Comparison of ENCODE assay signal across 10 cellular contexts in the genomic region with DNA sequence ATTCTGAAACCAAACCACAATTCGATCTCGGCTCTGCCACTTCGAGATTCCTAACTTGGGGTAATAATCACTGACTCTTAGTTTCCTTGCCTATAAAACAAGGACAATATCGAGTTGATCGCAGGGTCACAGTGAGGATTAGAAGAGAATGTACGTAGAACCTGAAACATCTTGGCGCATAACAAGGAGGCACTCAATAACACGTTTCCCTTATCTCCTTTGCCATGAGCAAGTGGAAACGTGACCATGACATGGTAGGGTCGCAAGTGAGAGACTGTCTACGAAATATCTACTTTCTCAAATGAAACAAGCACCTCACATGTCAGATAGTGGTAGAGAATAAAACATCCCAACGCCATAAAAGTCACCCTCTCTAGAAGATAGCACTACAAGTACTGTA. TPM values are rescaled to one million over a fixed set of nuclear protein-coding genes. Genes with fewer than 3 reads are reported as not detected.
A peak's percentile ranks its signal among the peaks of the same experiment; 100 is the strongest.
DNase-seq lines count a peak whose midpoint lies in the region; ATAC-seq, FAIRE-seq and TF ChIP-seq lines count a peak whose summit lies in the region.
"Had no signal": no experiment of that assay in that cellular context is flagged by ENCODE, and none has a peak within 500 bp of the region (broad histone marks: within the 10 kb centered on the region; RNA-seq: fewer than 3 reads in every experiment).

No MANE protein-coding gene starts in this region.

- H4K20me1 ChIP-seq in PC-9 (ENCODE audit: insufficient read depth), result no peaks in the 10 kb centered on the region

- no peak for TF ChIP-seq POLR2A in GM12891 (IDR thresholded peaks at IDR 0.05; ENCODE audit: low read depth, low read length)

- H3K4me3 ChIP-seq in PC-9, result no peak overlapping the region
- peak overlapping the region; percentile 76 for H3K4me3 ChIP-seq in endocrine pancreas (ENCODE audit: control insufficient read depth, insufficient read depth, low read length)
- H3K4me3 ChIP-seq: thyroid gland had no signal

- no peak for TF ChIP-seq CTCF in PC-9 (conservative IDR thresholded peaks at IDR 0.05)
- no peak for TF ChIP-seq CTCF in osteocyte (IDR thresholded peaks at IDR 0.05)

- intact Hi-C loops in PC-9 (cut with micrococcal nuclease; ENCODE audit: unreplicated experiment), result no loop called here

- no peaks in the 10 kb centered on the region for H3K9me2 ChIP-seq in PC-9 (ENCODE audit: insufficient read depth)

- H3K27ac Mint-ChIP-seq in osteocyte (ENCODE audit: unreplicated experiment), result no peak overlapping the region

- H3K4me2 ChIP-seq in PC-9, result peak overlapping the region; percentile 83

- H3K36me3 ChIP-seq in PC-9 (ENCODE audit: low read depth) (no peaks in the 10 kb centered on the region), endocrine pancreas (ENCODE audit: control insufficient read depth, insufficient read depth, low read length) (no peaks in the 10 kb centered on the region)
- H3K36me3 ChIP-seq: thyroid gland had no signal

- CTCF ChIA-PET in PC-9 (lab: Charles Lee), result no interaction called here

- H3K4me3 Mint-ChIP-seq in osteocyte (ENCODE audit: unreplicated experiment), result peak overlapping the region; percentile 85

- no peak overlapping the region for H2AFZ ChIP-seq in PC-9

- H3K4me1 Mint-ChIP-seq in osteocyte (ENCODE audit: unreplicated experiment), result peaks cover 52% of the 10 kb centered on the region

- BruUV-seq in PC-9 (replicated peaks; lab: Mats Ljungman, UMichigan), result TSS peak; percentile 15

- H3K79me2 ChIP-seq in PC-9 (ENCODE audit: low read depth), result peaks cover 75% of the 10 kb centered on the region

- no peaks in the 10 kb centered on the region for H3K36me3 Mint-ChIP-seq in osteocyte (ENCODE audit: unreplicated experiment)

- DNase-seq in GM12891 (ENCODE audit: insufficient read length, low spot score), result no peak
- DNase-seq in PC-9, result no peak
- no peak for DNase-seq in osteocyte (ENCODE audit: extremely low spot score, unreplicated experiment)
- DNase-seq in NCI-H1694 (lab: John Stamatoyannopoulos, UW), result no peak
- DNase-seq in UCSD-AML1 (lab: John Stamatoyannopoulos, UW; ENCODE audit: unreplicated experiment), result no peak
- DNase-seq in NCI-H226, result no peak
- DNase-seq: NCI-H446, thyroid gland had no signal

- H3K4me1 ChIP-seq in PC-9 (replicated peaks; ENCODE audit: insufficient read depth) (peaks cover 8% of the 10 kb centered on the region; the same call in 1 of the 2 replicates), endocrine pancreas (ENCODE audit: control insufficient read depth, insufficient read depth, low read length) (peaks cover 16% of the 10 kb centered on the region)

- H3K27me3 ChIP-seq in PC-9 (ENCODE audit: insufficient read depth, low read depth) (no peaks in the 10 kb centered on the region), endocrine pancreas (ENCODE audit: control insufficient read depth, insufficient read depth, low read length) (no peaks in the 10 kb centered on the region)
- H3K27me3 ChIP-seq: thyroid gland had no signal

- H3K9ac ChIP-seq in endocrine pancreas (ENCODE audit: control insufficient read depth, insufficient read depth, low read length), result no peak overlapping the region

- H3K9me3 ChIP-seq in PC-9 (ENCODE audit: insufficient read depth, low read depth) (no peaks in the 10 kb centered on the region), endocrine pancreas (ENCODE audit: control insufficient read depth, low read length) (no peaks in the 10 kb centered on the region)
- H3K9me3 ChIP-seq: thyroid gland had no signal

- peak; percentile 54 for FAIRE-seq in GM12891 (lab: Jason Lieb, UNC)

- no peaks in the 10 kb centered on the region for H3K27me3 Mint-ChIP-seq in osteocyte (ENCODE audit: unreplicated experiment)

- POLR2A ChIA-PET in PC-9 (lab: Charles Lee; ENCODE audit: unreplicated experiment), result no interaction called here

- no peak for ATAC-seq in HG03469 (IDR thresholded peaks at IDR 0.05; ENCODE audit: unreplicated experiment)

- H3K9me3 Mint-ChIP-seq in osteocyte (ENCODE audit: unreplicated experiment), result no peaks in the 10 kb centered on the region

- H3K27ac ChIP-seq in PC-9, result no peak overlapping the region

- H3F3A ChIP-seq in PC-9 (ENCODE audit: insufficient read depth, low read depth), result no peaks in the 10 kb centered on the region

TF ChIP-seq in GM12891, 5 proteins besides CTCF, POLR2A, EP300 and RAD21:
- TF ChIP-seq POLR2AphosphoS5 (IDR thresholded peaks at IDR 0.05; ENCODE audit: low read depth, low read length) (no peak), PAX5 (IDR thresholded peaks at IDR 0.05; ENCODE audit: insufficient read depth, low read length, severe bottlenecking) (no peak), SPI1 (IDR thresholded peaks at IDR 0.05; ENCODE audit: low read depth, low read length) (no peak), POU2F2 (IDR thresholded peaks at IDR 0.05; ENCODE audit: low read depth, low read length) (no peak), TAF1 (IDR thresholded peaks at IDR 0.05; ENCODE audit: low read depth, low read length) (no peak)

RNA-seq across cellular contexts. Expression of gene DICER1, which starts 2.3 kb away (rescaled TPM):
- polyA plus RNA-seq in GM12891 (2012; ENCODE audit: low read depth, missing spikeins), result 16.7 TPM
- total RNA-seq in PC-9 (2021) (11.2 and 15.1 TPM in 2 replicates), osteocyte (51.7 and 55.9 TPM in 2 replicates)
